8 cellular contexts compared by ENCODE assay signal in the genomic region with DNA sequence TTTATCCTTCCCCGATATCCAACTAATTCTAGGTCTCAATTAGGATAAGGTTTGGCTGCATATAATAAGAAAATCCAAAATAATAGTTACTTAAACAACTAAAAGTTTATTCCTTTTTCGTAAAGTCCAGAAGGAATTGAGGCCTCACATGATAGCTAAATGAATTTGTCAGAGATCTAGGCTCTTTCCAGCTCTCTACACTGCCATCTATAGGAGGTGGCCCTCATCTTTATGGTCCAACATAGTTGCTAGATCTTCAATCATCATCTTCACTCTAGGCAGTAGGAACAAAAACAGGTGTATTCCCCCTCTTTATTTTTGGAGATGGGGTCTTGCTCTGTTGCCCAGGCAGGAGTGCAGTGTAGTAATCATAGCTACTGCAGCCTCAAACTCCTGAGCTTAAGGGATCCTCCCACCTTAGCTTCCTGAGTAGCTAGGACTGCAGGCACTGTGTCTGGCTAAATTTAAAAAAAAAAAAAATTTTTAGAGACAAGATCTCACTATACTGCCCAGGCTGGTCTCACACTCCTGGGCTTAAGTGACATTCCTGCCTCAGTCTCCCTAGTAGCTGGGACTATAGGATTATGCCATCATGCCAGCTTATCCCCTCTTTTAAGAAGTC. TPM values are rescaled to one million over a fixed set of nuclear protein-coding genes. Genes with fewer than 3 reads are reported as not detected.
DNase-seq lines count a peak whose midpoint lies in the region; ATAC-seq and TF ChIP-seq lines count a peak whose summit lies in the region.

No MANE protein-coding gene starts in this region.

- ATAC-seq in activated T-cell treated with anti-CD3 and anti-CD28 coated beads, Interleukin-2, amount 50 U/mL, for 4 hours, result peak; percentile 34 to 66
- ATAC-seq in HG03432 (IDR thresholded peaks at IDR 0.05; ENCODE audit: unreplicated experiment) (peak; percentile 59), T-helper 17 cell (peak; percentile 76), HG03460 (IDR thresholded peaks at IDR 0.05; ENCODE audit: unreplicated experiment) (no peak)

- H3K27ac ChIP-seq in right atrium auricular region (no peak overlapping the region), transverse colon (no peak overlapping the region)

- H3K27me3 ChIP-seq in right atrium auricular region, result no peaks in the 10 kb centered on the region
- H3K27me3 ChIP-seq in transverse colon, result no peaks in the 10 kb centered on the region

- H3K4me1 Mint-ChIP-seq in activated T-cell treated with anti-CD3 and anti-CD28 coated beads, Interleukin-2, amount 50 U/mL, for 4 hours (ENCODE audit: low read depth), result no peaks in the 10 kb centered on the region
- H3K4me1 Mint-ChIP-seq in T-helper 17 cell, result no peaks in the 10 kb centered on the region

- TF ChIP-seq CTCF in right atrium auricular region (IDR thresholded peaks at IDR 0.05), result peak; percentile 43 to 66
- TF ChIP-seq CTCF in transverse colon (IDR thresholded peaks at IDR 0.05), result peak in 3 of 5 experiments; percentile 43 to 48 (median 44)

- in situ Hi-C loops in transverse colon (cut with MboI; ENCODE audit: low pct_ligation_motif_present in 1 of 4, low pct_unique_long_range_greater_than_20kb in 1 of 4, low sequenced_read_pairs in 3 of 4), result no loop called here

- H3K9me3 ChIP-seq in T-helper 17 cell (ENCODE audit: control insufficient read depth, low read length, poor library complexity, severe bottlenecking) (no peaks in the 10 kb centered on the region), right atrium auricular region (no peaks in the 10 kb centered on the region), transverse colon (no peaks in the 10 kb centered on the region)

- H3K27ac Mint-ChIP-seq in T-helper 17 cell, result no peak overlapping the region

- intact Hi-C loops in transverse colon (cut with DNase I; ENCODE audit: low total_unique reads), result no loop called here

- TF ChIP-seq POLR2A in transverse colon (IDR thresholded peaks at IDR 0.05), result no peak

- H3K9me3 Mint-ChIP-seq in activated T-cell treated with anti-CD3 and anti-CD28 coated beads, Interleukin-2, amount 50 U/mL, for 4 hours, result no peaks in the 10 kb centered on the region

- no peak overlapping the region for H3K4me3 Mint-ChIP-seq in activated T-cell treated with anti-CD3 and anti-CD28 coated beads, Interleukin-2, amount 50 U/mL, for 4 hours
- no peak overlapping the region for H3K4me3 Mint-ChIP-seq in T-helper 17 cell

- TF ChIP-seq EP300 in transverse colon (IDR thresholded peaks at IDR 0.05; ENCODE audit: low read depth), result no peak

- H3K36me3 ChIP-seq in right atrium auricular region (no peaks in the 10 kb centered on the region), transverse colon (no peaks in the 10 kb centered on the region)

- no peak for DNase-seq in activated T-cell treated with anti-CD3 and anti-CD28 coated beads, Interleukin-2, amount 50 U/mL, for 4 hours
- no peak for DNase-seq in activated T-cell treated with anti-CD3 and anti-CD28 coated beads, Interleukin-2, amount 50 U/mL, for 48 hours
- DNase-seq in T-helper 17 cell (no peak), right atrium auricular region (ENCODE audit: low spot score) (no peak), transverse colon (no peak), NCI-H1436 treated with DMSO at 0.1 percent for 48 hours (lab: John Stamatoyannopoulos, UW) (no peak)

- H3K36me3 Mint-ChIP-seq in activated T-cell treated with anti-CD3 and anti-CD28 coated beads, Interleukin-2, amount 50 U/mL, for 4 hours (ENCODE audit: insufficient read depth), result no peaks in the 10 kb centered on the region
- H3K36me3 Mint-ChIP-seq in T-helper 17 cell (ENCODE audit: low read depth), result no peaks in the 10 kb centered on the region

- 65 to 83% methylated on average over 2 of the region's 2 CpGs for WGBS in transverse colon (ENCODE audit: low coverage in 1 of 2), 2 donors

- H3K4me3 ChIP-seq in right atrium auricular region (no peak overlapping the region), transverse colon (no peak overlapping the region)

- peaks cover 2% of the 10 kb centered on the region for H3K27me3 Mint-ChIP-seq in activated T-cell treated with anti-CD3 and anti-CD28 coated beads, Interleukin-2, amount 50 U/mL, for 4 hours (ENCODE audit: low read depth)
- H3K27me3 Mint-ChIP-seq in T-helper 17 cell, result peaks cover 5% of the 10 kb centered on the region

- H3K4me1 ChIP-seq in right atrium auricular region (no peaks in the 10 kb centered on the region), transverse colon (no peaks in the 10 kb centered on the region)

RNA-seq across cellular contexts. Expression of a gene that starts 46.5 kb away (rescaled TPM):
- total RNA-seq in activated T-cell treated with anti-CD3 and anti-CD28 coated beads, Interleukin-2, amount 50 U/mL, for 4 hours, result 10 to 100 TPM; 11.0 to 15.6 (median 15.3) TPM
- total RNA-seq in T-helper 17 cell (10 to 100 TPM in 1 of 2 donors, 1 to 10 TPM in 1; 8.1 to 18.5 TPM), right atrium auricular region (10 to 100 TPM; 25.4 to 29.7 TPM), transverse colon (10 to 100 TPM; 14.9 to 81.0 (median 23.2) TPM)
